9 cellular contexts compared by ENCODE assay signal in genomic region chr7:17305387-17306171, GRCh38. TPM values are rescaled to one million over a fixed set of nuclear protein-coding genes. Genes with fewer than 3 reads are reported as not detected.
DNase-seq lines count a peak whose midpoint lies in the region; ATAC-seq, FAIRE-seq and TF ChIP-seq lines count a peak whose summit lies in the region.
"Had no signal": no experiment of that assay in that cellular context is flagged by ENCODE, and none has a peak within 500 bp of the region (broad histone marks: within the 10 kb centered on the region; RNA-seq: fewer than 3 reads in every experiment).

No MANE protein-coding gene starts in this region.

- H3K27me3 Mint-ChIP-seq in GM23338 (ENCODE audit: insufficient read depth, low read depth, poor library complexity) (no peaks in the 10 kb centered on the region), memory B cell (peaks cover 2% of the 10 kb centered on the region)
- H3K27me3 Mint-ChIP-seq: progenitor cell of endocrine pancreas had no signal

- H3K9me2 ChIP-seq in GM23338 (ENCODE audit: insufficient read depth) (no peaks in the 10 kb centered on the region), MM.1S (replicated peaks; ENCODE audit: insufficient read depth, low read length) (no peaks in the 10 kb centered on the region)

- TF ChIP-seq POLR2A in A549 (IDR thresholded peaks at IDR 0.05; ENCODE audit: low read length): no peak
- no peak for TF ChIP-seq POLR2A in breast epithelium (IDR thresholded peaks at IDR 0.05)
- TF ChIP-seq POLR2A in erythroblast (IDR thresholded peaks at IDR 0.05; ENCODE audit: low read length): no peak

- H3K79me2 ChIP-seq in GM23338 (replicated peaks; ENCODE audit: insufficient read depth) (peaks cover 96% of the 10 kb centered on the region), MM.1S (ENCODE audit: low read length) (peaks cover 40% of the 10 kb centered on the region)

- CTCF ChIA-PET in A549 (lab: Yijun Ruan, JAX): interaction anchor here (1.0 to 1.1 kb wide), 2 partner anchors 11 to 12 kb away, joined by 3 to 4 read pairs; no protein-coding TSS in a partner anchor

- peaks cover 26% of the 10 kb centered on the region for H3K4me1 Mint-ChIP-seq in GM23338
- H3K4me1 Mint-ChIP-seq in memory B cell: peaks cover 19% of the 10 kb centered on the region

- WGBS in A549 (ENCODE audit: missing lambda C conversion rate): 73% methylated on average over 6 of the region's 6 CpGs

- 0 out of 5 replicates have a peak, but pooled peaks of 1 of the 2 experiments have one; percentile 26 for TF ChIP-seq EP300 in A549 (IDR thresholded peaks at IDR 0.05)

- no peak for DNase-seq in A549 (ENCODE audit: low read depth in 1 of 2, low spot score in 1 of 2)
- no peak for DNase-seq in GM23338 (ENCODE audit: low spot score)
- DNase-seq in breast epithelium (ENCODE audit: low spot score in 2 of 2): no peak
- no peak for DNase-seq in memory B cell (ENCODE audit: low spot score in 2 of 2)
- no peak for DNase-seq in left colon
- DNase-seq in erythroblast (lab: John Stamatoyannopoulos, UW): no peak
- no peak for DNase-seq in MM.1S

- POLR2A ChIA-PET in A549 (lab: Yijun Ruan, JAX): no interaction called here

- peak overlapping the region; percentile 64 for H3K4me2 ChIP-seq in A549
- no peak overlapping the region; the same call in 1 of the 2 replicates for H3K4me2 ChIP-seq in GM23338
- no peak overlapping the region for H3K4me2 ChIP-seq in MM.1S (ENCODE audit: low read depth, low read length)

- H3K27ac ChIP-seq in A549 (peak overlapping the region; percentile 42 to 79; a peak in 5 of 6 replicates), GM23338 (ENCODE audit: low read depth) (no peak overlapping the region), breast epithelium (peak overlapping the region; percentile 85 to 98), MM.1S (ENCODE audit: low read length) (no peak overlapping the region)

- no peaks in the 10 kb centered on the region for H3K36me3 ChIP-seq in GM23338 (ENCODE audit: insufficient read depth)
- no peaks in the 10 kb centered on the region for H3K36me3 ChIP-seq in breast epithelium
- no peaks in the 10 kb centered on the region for H3K36me3 ChIP-seq in MM.1S (replicated peaks; ENCODE audit: insufficient read depth, low read length)

- H3K9ac ChIP-seq in MM.1S (ENCODE audit: low read length): no peak overlapping the region

- no peak overlapping the region for H3K4me3 Mint-ChIP-seq in GM23338
- H3K4me3 Mint-ChIP-seq in memory B cell: peak overlapping the region; percentile 57

- no peak for TF ChIP-seq RAD21 in A549 (conservative IDR thresholded peaks at IDR 0.05 in 1 of 2, IDR thresholded peaks at IDR 0.05 in 1 of 2)

- no peaks in the 10 kb centered on the region for H4K20me1 ChIP-seq in GM23338 (replicated peaks; ENCODE audit: insufficient read depth)
- no peaks in the 10 kb centered on the region for H4K20me1 ChIP-seq in MM.1S (ENCODE audit: insufficient read depth, low read length)

- peaks cover 89% of the 10 kb centered on the region for H3K4me1 ChIP-seq in A549
- peaks cover 28% of the 10 kb centered on the region for H3K4me1 ChIP-seq in GM23338 (ENCODE audit: insufficient read depth)
- peaks cover 4 to 11% of the 10 kb centered on the region in 2 donors for H3K4me1 ChIP-seq in breast epithelium
- 0 out of 2 replicates have a peak, but pooled peaks cover 5% of the 10 kb centered on the region for H3K4me1 ChIP-seq in MM.1S (ENCODE audit: low read length)

- H2AFZ ChIP-seq in GM23338 (no peak overlapping the region), MM.1S (ENCODE audit: low read length) (no peak overlapping the region)

- H3K9me3 ChIP-seq in A549: no peaks in the 10 kb centered on the region
- no peaks in the 10 kb centered on the region for H3K9me3 ChIP-seq in breast epithelium
- H3K9me3 ChIP-seq in MM.1S (replicated peaks; ENCODE audit: insufficient read depth, low read length): no peaks in the 10 kb centered on the region

- ATAC-seq in A549: peak; percentile 7 to 39; a peak in 3 of 6 replicates
- no peak for ATAC-seq in GM23338
- ATAC-seq in memory B cell (ENCODE audit: low read depth): no peak
- no peak for ATAC-seq in left colon
- ATAC-seq in GM19467 (IDR thresholded peaks at IDR 0.05; ENCODE audit: unreplicated experiment): no peak

- H3F3A ChIP-seq in GM23338 (replicated peaks; ENCODE audit: low read depth) (no peaks in the 10 kb centered on the region), MM.1S (ENCODE audit: insufficient read depth, low read length) (0 out of 2 replicates have a peak, but pooled peaks cover 5% of the 10 kb centered on the region)

- no peaks in the 10 kb centered on the region for H3K36me3 Mint-ChIP-seq in GM23338 (ENCODE audit: low read depth)
- H3K36me3 Mint-ChIP-seq in memory B cell: peaks cover 2% of the 10 kb centered on the region

- no peak for TF ChIP-seq CTCF in A549 (IDR thresholded peaks at IDR 0.05)
- no peak for TF ChIP-seq CTCF in GM23338 (conservative IDR thresholded peaks at IDR 0.05; ENCODE audit: low read depth in 2 of 2)
- TF ChIP-seq CTCF in breast epithelium (IDR thresholded peaks at IDR 0.05): no peak
- no peak for TF ChIP-seq CTCF in MM.1S (IDR thresholded peaks at IDR 0.05; ENCODE audit: low read length)

- intact Hi-C loops in breast epithelium (cut with DNase I; ENCODE audit: low total_unique reads): no loop called here
- intact Hi-C loops in left colon (cut with DNase I, micrococcal nuclease): no loop called here

- H3K9me3 Mint-ChIP-seq in GM23338: no peaks in the 10 kb centered on the region
- H3K9me3 Mint-ChIP-seq in memory B cell: no peaks in the 10 kb centered on the region

- H3K4me3 ChIP-seq in A549 (no peak overlapping the region), GM23338 (no peak overlapping the region), breast epithelium (peak overlapping the region in 2 of 3 donors; percentile 31 to 50), MM.1S (ENCODE audit: low read length) (no peak overlapping the region)

- FAIRE-seq in A549 (lab: Jason Lieb, UNC): no peak

- H3K27me3 ChIP-seq in GM23338 (ENCODE audit: insufficient read depth) (peaks cover 2% of the 10 kb centered on the region; the same call in 1 of the 2 replicates), breast epithelium (no peaks in the 10 kb centered on the region), MM.1S (replicated peaks; ENCODE audit: insufficient read depth, low read length) (no peaks in the 10 kb centered on the region)

- H3K27ac Mint-ChIP-seq in GM23338: peak overlapping the region; percentile 52
- no peak overlapping the region for H3K27ac Mint-ChIP-seq in memory B cell
- H3K27ac Mint-ChIP-seq: progenitor cell of endocrine pancreas had no signal

TF ChIP-seq in A549, 52 proteins besides CTCF, POLR2A, EP300 and RAD21 (continues in another document):
- TF ChIP-seq TP53 (CRISPR knock-in tag; IDR thresholded peaks at IDR 0.05) (no peak), RNF2 (IDR thresholded peaks at IDR 0.05; ENCODE audit: borderline replicate concordance, low read depth) (no peak), FOSL2 (IDR thresholded peaks at IDR 0.05) (no peak), FOSL2 (CRISPR knock-in tag; IDR thresholded peaks at IDR 0.05) (no peak), BHLHE40 (IDR thresholded peaks at IDR 0.05; ENCODE audit: low read depth, low read length) (no peak), GATA3 (IDR thresholded peaks at IDR 0.05; ENCODE audit: borderline replicate concordance) (no peak), HOXB13 (CRISPR knock-in tag; IDR thresholded peaks at IDR 0.05; ENCODE audit: low read depth) (no peak), BCL3 (IDR thresholded peaks at IDR 0.05) (no peak), SMC3 (IDR thresholded peaks at IDR 0.05) (no peak), EHF (CRISPR knock-in tag; IDR thresholded peaks at IDR 0.05) (no peak)

TF ChIP-seq in GM23338, 12 proteins besides CTCF, POLR2A, EP300 and RAD21 (continues in another document):
- TF ChIP-seq NANOG (IDR thresholded peaks at IDR 0.05; ENCODE audit: borderline replicate concordance): no peak
- no peak for TF ChIP-seq REST (IDR thresholded peaks at IDR 0.05; ENCODE audit: unreplicated experiment)
- no peak for TF ChIP-seq ZNF114 (CRISPR knock-in tag; IDR thresholded peaks at IDR 0.05)
- TF ChIP-seq CREB1 (CRISPR knock-in tag; IDR thresholded peaks at IDR 0.05; ENCODE audit: low read depth): no peak
- no peak for TF ChIP-seq POLR2AphosphoS5 (IDR thresholded peaks at IDR 0.05; ENCODE audit: low read depth)

RNA-seq across cellular contexts. Expression of gene AHR, which starts 7.1 kb away (rescaled TPM):
- polyA plus RNA-seq in A549 (2011; rRNA removed) (14.3 and 50.1 TPM in 2 replicates), A549 (2017; fragmentation: RNase III; extraction: RNeasy Plus Mini Kit Qiagen cat#74134 plus additional on column Dnase treatment) (7.8 to 11.4 TPM (median 9.1 TPM) in 3 replicates), GM23338 (2016; fragmentation: Nextera tagmentation; extraction: Ambion mirVana) (3.4 and 3.5 TPM in 2 replicates)
- polyA plus RNA-seq in A549 (2012; cell fraction: cytosol; rRNA removed): 1.9 and 2.4 TPM in 2 replicates
- 4.5 and 7.6 TPM in 2 replicates for polyA plus RNA-seq in A549 (2012; cell fraction: nucleus; rRNA removed)
- polyA minus RNA-seq in A549 (2011; rRNA and poly(A)+ RNA removed): 14.6 and 15.9 TPM in 2 replicates
- total RNA-seq in GM23338 (2014; rRNA removed; shearing (Covaris generic)): 12.2 and 14.9 TPM in 2 replicates
- total RNA-seq in breast epithelium (100 to 1,000 TPM; 103 to 349 (median 146) TPM), left colon (10 to 100 TPM; 33.0 to 38.4 TPM)

Comparison
In these comparisons a context has a peak if more than half of its experiments do, and no peak if none do; other contexts are left out.
1. ATAC-seq: peak in A549 (2 of 2); none in GM23338 (single experiment), memory B cell (single experiment), left colon (single experiment) and GM19467 (single experiment).
2. H3K27ac ChIP-seq: peak in A549 (2 of 2) and breast epithelium (2 of 2); none in GM23338 (single experiment) and MM.1S (single experiment).
3. H3K4me3 ChIP-seq: peak in breast epithelium (2 of 3); none in A549 (single experiment), GM23338 (single experiment) and MM.1S (single experiment).